In the genomic region with DNA sequence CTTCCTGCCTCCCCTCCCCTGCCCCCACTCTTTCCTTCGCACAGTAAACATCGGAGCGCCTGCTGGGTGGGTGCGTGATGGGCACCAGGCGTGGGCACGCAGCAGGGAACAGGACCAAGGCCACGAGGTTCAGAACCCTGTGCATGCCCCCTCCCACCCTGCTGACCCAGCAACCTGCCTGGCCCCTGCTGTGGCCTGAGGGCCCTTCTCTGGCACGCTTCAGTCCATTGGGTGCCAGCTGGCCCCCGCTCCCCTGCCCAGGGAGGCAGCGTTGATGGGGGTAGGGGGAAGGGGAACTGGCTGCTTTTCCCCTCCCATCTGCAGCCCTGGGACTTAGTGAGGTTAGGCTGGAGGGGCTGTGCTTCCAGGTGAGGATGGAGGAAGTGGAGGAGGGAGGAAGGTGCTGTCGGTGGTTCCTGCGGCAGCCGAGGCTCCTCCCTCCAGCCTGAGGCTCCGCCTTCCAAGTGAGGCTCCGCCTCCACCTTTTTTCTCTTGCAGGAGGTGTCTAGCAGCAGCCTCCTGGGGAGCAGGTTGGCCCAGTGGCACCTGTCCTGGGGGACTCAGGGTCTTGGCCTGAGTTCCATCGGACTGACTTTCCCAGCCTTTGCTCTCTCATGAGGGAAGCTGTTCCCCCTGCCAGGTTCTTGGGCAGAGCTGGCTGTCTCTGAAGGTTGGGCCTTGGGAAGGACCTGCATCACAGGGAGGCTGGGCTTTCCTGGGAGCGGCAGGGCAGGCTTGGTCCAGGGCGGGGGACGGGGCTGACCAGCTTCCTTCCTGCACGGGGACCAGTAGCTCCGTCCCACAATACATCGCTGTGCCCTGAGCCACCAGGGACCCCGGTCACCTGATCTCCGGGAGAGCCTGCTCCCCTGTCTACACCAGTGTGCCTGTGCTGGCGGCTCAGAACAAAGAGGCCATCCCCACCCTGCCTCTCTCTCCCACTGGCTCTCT, we compare ENCODE assay signal across 1 cellular context.
TF ChIP-seq lines count a peak whose summit lies in the region.

No MANE protein-coding gene starts in this region.

TF ChIP-seq in H1, 55 proteins besides CTCF, POLR2A, EP300 and RAD21:
- TF ChIP-seq SIX5 (IDR thresholded peaks at IDR 0.05; ENCODE audit: low read depth, low read length) = no peak
- TF ChIP-seq ATF3 (IDR thresholded peaks at IDR 0.05; ENCODE audit: insufficient read depth, low read depth, low read length) = no peak
- no peak for TF ChIP-seq GABPA (IDR thresholded peaks at IDR 0.05; ENCODE audit: borderline replicate concordance, insufficient read depth, low read length)
- TF ChIP-seq EZH2 (IDR thresholded peaks at IDR 0.05; ENCODE audit: low read depth, low read length, severe bottlenecking) = no peak
- no peak for TF ChIP-seq NANOG (IDR thresholded peaks at IDR 0.05; ENCODE audit: insufficient read depth, low read depth, low read length, poor library complexity, severe bottlenecking)
- TF ChIP-seq POU5F1 (IDR thresholded peaks at IDR 0.05; ENCODE audit: low read depth, low read length) = no peak
- no peak for TF ChIP-seq SP2 (IDR thresholded peaks at IDR 0.05; ENCODE audit: low read length)
- TF ChIP-seq SRF (IDR thresholded peaks at IDR 0.05; ENCODE audit: low read depth, low read length) = no peak
- no peak for TF ChIP-seq BCL11A (IDR thresholded peaks at IDR 0.05; ENCODE audit: low read depth in 2 of 2, low read length in 2 of 2)
- no peak for TF ChIP-seq RFX5 (IDR thresholded peaks at IDR 0.05; ENCODE audit: borderline replicate concordance, low read depth, low read length)
- no peak for TF ChIP-seq MAFK (IDR thresholded peaks at IDR 0.05; ENCODE audit: low read depth, low read length)
- TF ChIP-seq ZNF274 (IDR thresholded peaks at IDR 0.05; ENCODE audit: borderline replicate concordance, extremely low read depth, low read length) = no peak
- no peak for TF ChIP-seq CBX8 (IDR thresholded peaks at IDR 0.05; ENCODE audit: borderline replicate concordance, low read depth, low read length)
- TF ChIP-seq BRCA1 (IDR thresholded peaks at IDR 0.05; ENCODE audit: low read depth, low read length) = no peak
- TF ChIP-seq CTBP2 (IDR thresholded peaks at IDR 0.05; ENCODE audit: borderline replicate concordance, insufficient read depth, insufficient read length, low read length) = no peak
- no peak for TF ChIP-seq TAF7 (optimal IDR thresholded peaks at IDR 0.05; ENCODE audit: borderline replicate concordance, low read depth, low read length)
- no peak for TF ChIP-seq EGR1 (IDR thresholded peaks at IDR 0.05; ENCODE audit: borderline replicate concordance, low read depth, low read length)
